In genomic region chr5:104179057-104179456, GRCh38 we compare ENCODE assay signal across 9 cellular contexts.
A peak's percentile ranks its signal among the peaks of the same experiment; 100 is the strongest.
DNase-seq lines count a peak whose midpoint lies in the region; ATAC-seq, FAIRE-seq and TF ChIP-seq lines count a peak whose summit lies in the region.
"Had no signal": no experiment of that assay in that cellular context is flagged by ENCODE, and none has a peak within 500 bp of the region (broad histone marks: within the 10 kb centered on the region; RNA-seq: fewer than 3 reads in every experiment).

No MANE protein-coding gene starts in this region.

- peak; percentile 76 for ATAC-seq in HG03354 (IDR thresholded peaks at IDR 0.05; ENCODE audit: poor library complexity, severe bottlenecking, unreplicated experiment)
- peak; percentile 73 to 86 (median 85) for ATAC-seq in pancreas

- H4K20me1 ChIP-seq in PC-9 (ENCODE audit: insufficient read depth) = no peaks in the 10 kb centered on the region

- FAIRE-seq in pancreas (lab: Jason Lieb, UNC) = no peak

- no peaks in the 10 kb centered on the region for H3K79me2 ChIP-seq in PC-9 (ENCODE audit: low read depth)

- H3K9me2 ChIP-seq in PC-9 (ENCODE audit: insufficient read depth) = peaks cover 5% of the 10 kb centered on the region; the same call in 1 of the 2 replicates

- POLR2A ChIA-PET in PC-9 (lab: Charles Lee; ENCODE audit: unreplicated experiment) = interaction anchor here (0.6 kb wide), 1 partner anchor 359 kb away, joined by 6 read pairs; no protein-coding TSS in a partner anchor

- intact Hi-C loops in PC-9 (cut with micrococcal nuclease; ENCODE audit: unreplicated experiment) = loop anchor here (1.0 kb wide), 2 partner anchors 371 to 592 kb away; no protein-coding TSS in a partner anchor
- intact Hi-C loops in pancreas (cut with DNase I) = no loop called here

- H3K4me3 ChIP-seq in PC-9 (no peak overlapping the region), epithelial cell of esophagus (ENCODE audit: low read length) (no peak overlapping the region), pancreas (no peak overlapping the region)
- H3K4me3 ChIP-seq: thoracic aorta had no signal

- H3K27ac ChIP-seq in PC-9 = no peak overlapping the region
- no peak overlapping the region for H3K27ac ChIP-seq in pancreas
- H3K27ac ChIP-seq: thoracic aorta had no signal

- no TSS peak for BruUV-seq in PC-9 (replicated peaks; lab: Mats Ljungman, UMichigan)

- DNase-seq in AG09319 (ENCODE audit: extremely low read depth, low read depth) (no peak), GM13976 (ENCODE audit: low spot score) (peak; percentile 20), PC-9 (peak; percentile 33 to 58), epithelial cell of esophagus (ENCODE audit: low read depth) (peak; percentile 73), pancreas (peak in 4 of 6 donors; percentile 23 to 36 (median 30)), NCI-H1436 treated with DMSO at 0.1 percent for 48 hours (lab: John Stamatoyannopoulos, UW) (no peak), activated gamma-delta T cell (lab: John Stamatoyannopoulos, UW) (no peak)

- no peaks in the 10 kb centered on the region for H3K4me1 ChIP-seq in PC-9 (replicated peaks; ENCODE audit: insufficient read depth)
- no peaks in the 10 kb centered on the region for H3K4me1 ChIP-seq in pancreas

- no peak overlapping the region for H3K4me2 ChIP-seq in PC-9

- H2AFZ ChIP-seq in PC-9 = no peak overlapping the region

- H3K27me3 ChIP-seq in PC-9 (ENCODE audit: insufficient read depth, low read depth) = no peaks in the 10 kb centered on the region
- H3K27me3 ChIP-seq in pancreas = no peaks in the 10 kb centered on the region

- CTCF ChIA-PET in PC-9 (lab: Charles Lee) = interaction anchor here (0.6 to 1.3 kb wide), 4 partner anchors 263 to 678 kb away, joined by 3 to 4 read pairs (median 3); no protein-coding TSS in a partner anchor

- 48 to 58% methylated on average over 8 of the region's 8 CpGs for WGBS in pancreas, 2 donors

- H3K36me3 ChIP-seq in PC-9 (ENCODE audit: low read depth) (no peaks in the 10 kb centered on the region), pancreas (no peaks in the 10 kb centered on the region)
- H3K36me3 ChIP-seq: thoracic aorta had no signal

- no peaks in the 10 kb centered on the region for H3F3A ChIP-seq in PC-9 (ENCODE audit: insufficient read depth, low read depth)

- in situ Hi-C loops in GM13976 (cut with MboI; ENCODE audit: low sequenced_read_pairs, unreplicated experiment) = loop anchor here (25.0 kb wide), 1 partner anchor 367 kb away; no protein-coding TSS in a partner anchor

- TF ChIP-seq CTCF in AG09319 (IDR thresholded peaks at IDR 0.05; ENCODE audit: low read depth, low read length) (peak; percentile 30), GM13976 (IDR thresholded peaks at IDR 0.05; ENCODE audit: borderline replicate concordance, control extremely low read depth, extremely low read depth, insufficient read depth, missing control alignments) (peak; percentile 41), PC-9 (conservative IDR thresholded peaks at IDR 0.05) (peak; percentile 88), epithelial cell of esophagus (IDR thresholded peaks at IDR 0.05; ENCODE audit: insufficient read depth, low read depth, low read length, missing control alignments) (peak; percentile 66), pancreas (IDR thresholded peaks at IDR 0.05) (peak in 1 of 4 donors; percentile 22)

- no peaks in the 10 kb centered on the region for H3K9me3 ChIP-seq in PC-9 (ENCODE audit: insufficient read depth, low read depth)
- no peaks in the 10 kb centered on the region for H3K9me3 ChIP-seq in pancreas

Comparison
In these comparisons a context has a peak if more than half of its experiments do, and no peak if none do; other contexts are left out.
1. DNase-seq: peak in GM13976 (single experiment), PC-9 (2 of 2), epithelial cell of esophagus (single experiment) and pancreas (4 of 6); none in AG09319 (single experiment), NCI-H1436 treated with DMSO at 0.1 percent for 48 hours (single experiment) and activated gamma-delta T cell (single experiment).